Comparison of ENCODE assay signal across 1 cellular context in genomic region chr18:79678665-79679551, GRCh38.
TF ChIP-seq lines count a peak whose summit lies in the region.

No MANE protein-coding gene starts in this region.

TF ChIP-seq in GM12878, 131 proteins besides CTCF, POLR2A, EP300 and RAD21 (continued from another document and continues in another):
- peak; percentile 81 for TF ChIP-seq USF1 (IDR thresholded peaks at IDR 0.05; ENCODE audit: borderline replicate concordance, extremely low read length, insufficient read depth, low read depth, low read length)
- TF ChIP-seq SPI1 (IDR thresholded peaks at IDR 0.05; ENCODE audit: borderline replicate concordance, insufficient read depth, low read depth, low read length) = peak; percentile 18; the same call in 1 of the 2 replicates
- no peak for TF ChIP-seq ZBTB11 (CRISPR knock-in tag; IDR thresholded peaks at IDR 0.05)
- peak; percentile 77 for TF ChIP-seq SREBF1 (IDR thresholded peaks at IDR 0.05; ENCODE audit: low read length)
- TF ChIP-seq POLR2AphosphoS5 (IDR thresholded peaks at IDR 0.05; ENCODE audit: low read length) = peak; percentile 61; the same call in 1 of the 2 replicates
- no peak for TF ChIP-seq YBX1 (IDR thresholded peaks at IDR 0.05)
- TF ChIP-seq MXI1 (IDR thresholded peaks at IDR 0.05; ENCODE audit: low read depth, low read length) = no peak; the same call in 1 of the 2 replicates
- TF ChIP-seq ZZZ3 (IDR thresholded peaks at IDR 0.05; ENCODE audit: control insufficient read depth, insufficient read length, low read depth) = no peak
- TF ChIP-seq STAT1 (conservative IDR thresholded peaks at IDR 0.05) = no peak
- TF ChIP-seq TARDBP (IDR thresholded peaks at IDR 0.05; ENCODE audit: borderline replicate concordance) = peak; percentile 96
- no peak for TF ChIP-seq CREB1 (IDR thresholded peaks at IDR 0.05; ENCODE audit: low read depth)
- TF ChIP-seq DPF2 (IDR thresholded peaks at IDR 0.05) = no peak; the same call in 1 of the 2 replicates
- TF ChIP-seq SIN3A (IDR thresholded peaks at IDR 0.05; ENCODE audit: low read depth, low read length) = peak; percentile 46; the same call in 1 of the 2 replicates
- peak; percentile 82 for TF ChIP-seq NKRF (conservative IDR thresholded peaks at IDR 0.05)
- TF ChIP-seq SIX5 (IDR thresholded peaks at IDR 0.05; ENCODE audit: low read depth, low read length, severe bottlenecking) = peak; percentile 94
- peak; percentile 5; the same call in 1 of the 2 replicates for TF ChIP-seq MLLT1 (IDR thresholded peaks at IDR 0.05)
- TF ChIP-seq SMAD5 (IDR thresholded peaks at IDR 0.05; ENCODE audit: low read depth) = no peak
- TF ChIP-seq MEF2B (IDR thresholded peaks at IDR 0.05; ENCODE audit: partially characterized antibody, poor library complexity, severe bottlenecking) = peak; percentile 34
- TF ChIP-seq IKZF2 (IDR thresholded peaks at IDR 0.05) = peak in 1 of 2 experiments; percentile 30; a peak in 1 of 4 replicates
- no peak for TF ChIP-seq ATF2 (IDR thresholded peaks at IDR 0.05; ENCODE audit: low read length)
- peak; percentile 23; the same call in 1 of the 2 replicates for TF ChIP-seq ELK1 (IDR thresholded peaks at IDR 0.05; ENCODE audit: low read depth, low read length)
- no peak for TF ChIP-seq NR2C1 (IDR thresholded peaks at IDR 0.05)
- TF ChIP-seq RCOR1 (conservative IDR thresholded peaks at IDR 0.05; ENCODE audit: low read depth, low read length) = no peak
- TF ChIP-seq MAX (IDR thresholded peaks at IDR 0.05; ENCODE audit: low read depth, low read length) = peak; percentile 75; the same call in 1 of the 2 replicates
- peak; percentile 89 for TF ChIP-seq ZNF687 (IDR thresholded peaks at IDR 0.05)
- peak; percentile 60 for TF ChIP-seq LARP7 (IDR thresholded peaks at IDR 0.05)
- no peak for TF ChIP-seq CBX5 (IDR thresholded peaks at IDR 0.05; ENCODE audit: low read depth)
- no peak for TF ChIP-seq NFIC (IDR thresholded peaks at IDR 0.05; ENCODE audit: low read depth, low read length)
- TF ChIP-seq STAT3 (IDR thresholded peaks at IDR 0.05; ENCODE audit: low read depth, low read length) = no peak
- TF ChIP-seq PML (IDR thresholded peaks at IDR 0.05; ENCODE audit: low read length) = peak; percentile 63; the same call in 1 of the 2 replicates
- no peak for TF ChIP-seq IRF3 (IDR thresholded peaks at IDR 0.05)
- TF ChIP-seq POU2F2 (IDR thresholded peaks at IDR 0.05; ENCODE audit: borderline replicate concordance, low read depth, low read length) = 0 out of 3 replicates have a peak, but pooled peaks have one; percentile 4
- TF ChIP-seq HCFC1 (IDR thresholded peaks at IDR 0.05; ENCODE audit: low read length) = peak; percentile 95
- peak; percentile 85 for TF ChIP-seq RUNX3 (IDR thresholded peaks at IDR 0.05; ENCODE audit: low read length)
- TF ChIP-seq FOXK2 (IDR thresholded peaks at IDR 0.05) = no peak
- no peak for TF ChIP-seq BCL11A (IDR thresholded peaks at IDR 0.05; ENCODE audit: low read depth, low read length)
- TF ChIP-seq KDM1A (IDR thresholded peaks at IDR 0.05; ENCODE audit: borderline replicate concordance) = no peak
- 0 out of 2 replicates have a peak, but pooled peaks have one; percentile 9 for TF ChIP-seq E2F4 (IDR thresholded peaks at IDR 0.05; ENCODE audit: low read depth, low read length)
- TF ChIP-seq RELB (IDR thresholded peaks at IDR 0.05; ENCODE audit: low read depth) = no peak
